ENCODE assay signal across 16 cellular contexts in the genomic region with DNA sequence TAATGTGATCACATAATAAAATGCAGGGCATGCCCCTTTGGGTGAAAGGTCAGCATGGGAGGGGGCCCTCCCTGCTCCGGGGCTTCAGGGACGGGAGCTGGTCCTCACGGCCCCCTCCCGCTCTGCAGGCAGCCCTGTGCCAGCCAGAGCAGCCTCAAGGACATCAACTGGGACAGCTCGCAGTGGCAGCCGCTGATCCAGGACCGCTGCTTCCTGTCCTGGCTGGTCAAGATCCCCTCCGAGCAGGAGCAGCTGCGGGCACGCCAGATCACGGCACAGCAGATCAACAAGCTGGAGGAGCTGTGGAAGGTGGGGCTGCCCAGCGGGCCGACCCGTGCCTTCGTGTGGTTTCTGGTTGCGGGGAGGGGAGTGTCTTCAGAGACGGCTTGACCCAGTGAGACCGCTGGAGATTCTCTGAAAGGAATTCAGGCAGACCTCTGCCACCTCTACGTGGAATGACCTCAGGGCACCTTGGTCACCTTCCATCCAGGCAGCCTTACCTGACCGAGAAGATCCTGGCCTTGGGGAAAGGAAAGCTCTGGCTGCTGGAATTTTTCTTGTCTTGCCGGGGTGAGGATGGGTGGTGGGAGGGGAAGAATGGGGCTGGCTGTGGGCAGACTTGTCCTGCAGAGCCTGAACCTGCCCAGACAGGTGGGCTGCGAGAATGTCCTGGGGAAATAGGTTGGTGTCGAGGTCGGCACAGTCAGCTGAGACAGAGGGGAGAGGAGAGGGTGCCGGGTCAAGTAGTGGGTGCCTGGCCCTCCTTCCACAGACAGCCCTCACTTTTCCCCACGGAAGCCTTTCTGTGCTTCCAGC. TPM values are rescaled to one million over a fixed set of nuclear protein-coding genes. Genes with fewer than 3 reads are reported as not detected.
DNase-seq lines count a peak whose midpoint lies in the region; ATAC-seq, FAIRE-seq and TF ChIP-seq lines count a peak whose summit lies in the region.
"Had no signal": no experiment of that assay in that cellular context is flagged by ENCODE, and none has a peak within 500 bp of the region (broad histone marks: within the 10 kb centered on the region; RNA-seq: fewer than 3 reads in every experiment).

No MANE protein-coding gene starts in this region.

- peaks cover 37% of the 10 kb centered on the region for H3K79me2 ChIP-seq in endothelial cell of umbilical vein (ENCODE audit: control insufficient read depth, insufficient read depth, low read length)
- H3K79me2 ChIP-seq in osteoblast (ENCODE audit: insufficient read depth, low read length), result peaks cover 90% of the 10 kb centered on the region

- H3K9me3 ChIP-seq in endothelial cell of umbilical vein (replicated peaks; ENCODE audit: control insufficient read depth, insufficient read depth, low read length) (no peaks in the 10 kb centered on the region), osteoblast (ENCODE audit: low read depth, low read length) (no peaks in the 10 kb centered on the region), transverse colon (no peaks in the 10 kb centered on the region)

- no peak for TF ChIP-seq POLR2A in endothelial cell of umbilical vein (IDR thresholded peaks at IDR 0.05; ENCODE audit: low read depth, low read length)
- TF ChIP-seq POLR2A in transverse colon (IDR thresholded peaks at IDR 0.05), result no peak

- TF ChIP-seq CTCF in endothelial cell of umbilical vein (IDR thresholded peaks at IDR 0.05; ENCODE audit: extremely low read depth in 1 of 2, insufficient read depth in 1 of 2, low read depth in 1 of 2, low read length in 2 of 2) (no peak), osteoblast (IDR thresholded peaks at IDR 0.05; ENCODE audit: extremely low read depth, low read depth, low read length) (no peak), transverse colon (IDR thresholded peaks at IDR 0.05) (no peak)

- no peak overlapping the region for H3K9ac ChIP-seq in endothelial cell of umbilical vein (replicated peaks; ENCODE audit: extremely low read depth, insufficient read depth, low read length)

- H3K27me3 ChIP-seq in endothelial cell of umbilical vein (ENCODE audit: control insufficient read depth in 2 of 2, insufficient read depth in 2 of 2, low read length in 2 of 2) (no peaks in the 10 kb centered on the region), osteoblast (ENCODE audit: insufficient read depth, low read length) (no peaks in the 10 kb centered on the region), transverse colon (no peaks in the 10 kb centered on the region)

- no peak for TF ChIP-seq EP300 in transverse colon (IDR thresholded peaks at IDR 0.05; ENCODE audit: low read depth)

- H3K4me1 ChIP-seq in endothelial cell of umbilical vein (ENCODE audit: control insufficient read depth, extremely low read depth, insufficient read depth, low read length) (peaks cover 48% of the 10 kb centered on the region), osteoblast (ENCODE audit: insufficient read depth, low read length) (peaks cover 28% of the 10 kb centered on the region), transverse colon (peaks cover 20 to 37% (median 31%) of the 10 kb centered on the region in 4 donors)

- H3K4me2 ChIP-seq in endothelial cell of umbilical vein (ENCODE audit: insufficient read depth, low read length) (peak overlapping the region; percentile 53), osteoblast (ENCODE audit: insufficient read depth, low read length) (no peak overlapping the region)

- 78 to 90% methylated on average over 4 to 24 of the region's 26 CpGs for WGBS in transverse colon (ENCODE audit: low coverage in 1 of 2), 2 donors

- intact Hi-C loops in endothelial cell of umbilical vein (cut with micrococcal nuclease), result loop anchor here (2.0 kb wide), 1 partner anchor 16 kb away; no protein-coding TSS in a partner anchor
- intact Hi-C loops in transverse colon (cut with DNase I; ENCODE audit: low total_unique reads), result loop anchor here (10.0 kb wide), 1 partner anchor 406 kb away; no protein-coding TSS in a partner anchor

- dilution Hi-C loops in endothelial cell of umbilical vein (cut with MboI; ENCODE audit: extremely low pct_ligation_motif_present, low sequenced_read_pairs), result no loop called here

- no peak for ATAC-seq in HG02759 (IDR thresholded peaks at IDR 0.05; ENCODE audit: unreplicated experiment)

- POLR2A ChIA-PET in endothelial cell of umbilical vein (lab: Charles Lee), result no interaction called here

- H3K27ac ChIP-seq in endothelial cell of umbilical vein (ENCODE audit: insufficient read depth, low read depth, low read length) (peak overlapping the region; percentile 40), osteoblast (ENCODE audit: low read depth, low read length) (peak overlapping the region; percentile 90), transverse colon (peak overlapping the region in 3 of 4 donors; percentile 53 to 78 (median 70))

- no peaks in the 10 kb centered on the region for H3K9me3 Mint-ChIP-seq in T-helper 2 cell treated with Interferon-gamma antibody and Interleukin-4, amounts not matched to agents 5 μg/mL and 100 μg/mL, for 36 hours
- H3K9me3 Mint-ChIP-seq: CD4-positive, alpha-beta T cell had no signal

- H3K36me3 Mint-ChIP-seq in T-helper 2 cell treated with Interferon-gamma antibody and Interleukin-4, amounts not matched to agents 5 μg/mL and 100 μg/mL, for 36 hours (ENCODE audit: low read depth), result peaks cover 48% of the 10 kb centered on the region

- H4K20me1 ChIP-seq in endothelial cell of umbilical vein (replicated peaks; ENCODE audit: control insufficient read depth, extremely low read depth, insufficient read depth, low read length), result no peaks in the 10 kb centered on the region
- H4K20me1 ChIP-seq in osteoblast (ENCODE audit: insufficient read depth, low read length), result peaks cover 72% of the 10 kb centered on the region

- no peaks in the 10 kb centered on the region for H3K9me1 ChIP-seq in endothelial cell of umbilical vein (replicated peaks; ENCODE audit: control insufficient read depth, extremely low read depth, insufficient read depth, low read length)

- H3K4me3 ChIP-seq in endothelial cell of umbilical vein (replicated peaks in 1 of 3; ENCODE audit: insufficient read depth in 1 of 3, low read depth in 1 of 3, low read length in 3 of 3) (no peak overlapping the region), osteoblast (ENCODE audit: insufficient read depth, low read length) (no peak overlapping the region), transverse colon (no peak overlapping the region)

- no peak overlapping the region for H3K4me3 Mint-ChIP-seq in T-helper 2 cell treated with Interferon-gamma antibody and Interleukin-4, amounts not matched to agents 5 μg/mL and 100 μg/mL, for 36 hours
- H3K4me3 Mint-ChIP-seq: CD4-positive, alpha-beta T cell had no signal

- H2AFZ ChIP-seq in endothelial cell of umbilical vein (ENCODE audit: low read depth, low read length) (no peak overlapping the region), osteoblast (ENCODE audit: low read length) (no peak overlapping the region)

- H3K27me3 Mint-ChIP-seq in T-helper 2 cell treated with Interferon-gamma antibody and Interleukin-4, amounts not matched to agents 5 μg/mL and 100 μg/mL, for 36 hours (ENCODE audit: low read depth), result no peaks in the 10 kb centered on the region
- H3K27me3 Mint-ChIP-seq: CD4-positive, alpha-beta T cell had no signal

- H3K4me1 Mint-ChIP-seq in T-helper 2 cell treated with Interferon-gamma antibody and Interleukin-4, amounts not matched to agents 5 μg/mL and 100 μg/mL, for 36 hours (ENCODE audit: low read depth), result peaks cover 25% of the 10 kb centered on the region

- in situ Hi-C loops in transverse colon (cut with MboI; ENCODE audit: low pct_ligation_motif_present in 1 of 4, low pct_unique_long_range_greater_than_20kb in 1 of 4, low sequenced_read_pairs in 3 of 4), result loop anchor here in 2 of 4 donors (10.0 to 25.0 kb wide), 2 partner anchors 388 to 406 kb away; no protein-coding TSS in a partner anchor

- DNase-seq in T-helper 2 cell treated with Interferon-gamma antibody and Interleukin-4, amounts not matched to agents 5 μg/mL and 100 μg/mL, for 36 hours (ENCODE audit: low spot score), result no peak
- DNase-seq in T-helper 2 cell (no peak), endothelial cell of umbilical vein (ENCODE audit: low read depth, low spot score) (peak; percentile 31), osteoblast (ENCODE audit: insufficient read length, low spot score, missing footprints) (peak; percentile 78), transverse colon (no peak), LoVo (ENCODE audit: low spot score) (no peak)
- no peak for DNase-seq in activated CD4-positive, CD25-positive, alpha-beta regulatory T cell treated with anti-CD3 and anti-CD28 coated beads, Interleukin-2, amount 50 U/mL, for 72 hours
- DNase-seq: 8988T; activated CD8-positive, alpha-beta memory T cell treated with anti-CD3 and anti-CD28 coated beads for 24 hours; activated naive CD4-positive, alpha-beta T cell; CD4-positive, alpha-beta T cell; DND-41; SHP77 treated with DMSO at 0.1 percent for 48 hours had no signal

- H3K36me3 ChIP-seq in endothelial cell of umbilical vein (ENCODE audit: control insufficient read depth in 2 of 2, extremely low read depth in 1 of 2, insufficient read depth in 2 of 2, low read length in 2 of 2) (peaks cover 16 to 37% of the 10 kb centered on the region in 2 experiments), osteoblast (ENCODE audit: insufficient read depth, low read length) (peaks cover 59% of the 10 kb centered on the region), transverse colon (peaks cover 0 to 43% (median 20%) of the 10 kb centered on the region in 4 donors)

- peak; percentile 38 for FAIRE-seq in endothelial cell of umbilical vein (lab: Jason Lieb, UNC)

- H3K27ac Mint-ChIP-seq in T-helper 2 cell treated with Interferon-gamma antibody and Interleukin-4, amounts not matched to agents 5 μg/mL and 100 μg/mL, for 36 hours, result peak overlapping the region; percentile 60
- H3K27ac Mint-ChIP-seq: CD4-positive, alpha-beta T cell had no signal

- no TSS peak for BruUV-seq in endothelial cell of umbilical vein (replicated peaks; lab: Mats Ljungman, UMichigan)

- CTCF ChIA-PET in endothelial cell of umbilical vein (lab: Charles Lee), result interaction anchor here (1.0 to 5.6 kb wide), 6 partner anchors 8 to 257 kb away, joined by 3 to 79 read pairs (median 4); a partner anchor contains a TSS

RNA-seq across cellular contexts. Expression of a gene that starts 19.0 kb away (rescaled TPM):
- total RNA-seq in endothelial cell of umbilical vein (68.2 and 69.1 TPM in 2 replicates), osteoblast (36.6 and 41.0 TPM in 2 replicates), transverse colon (100 to 1,000 TPM in 1 of 4 donors, 10 to 100 TPM in 3; 84.2 to 153 (median 91.9) TPM)
- 50.2 and 65.9 TPM in 2 replicates for polyA plus RNA-seq in endothelial cell of umbilical vein
- 26.3 and 28.3 TPM in 2 replicates for polyA plus RNA-seq in endothelial cell of umbilical vein (2011; cell fraction: cytosol; rRNA removed)
- 99.6 and 107 TPM in 2 replicates for polyA plus RNA-seq in endothelial cell of umbilical vein (2011; cell fraction: nucleus; rRNA removed)
- 33.8 and 44.1 TPM in 2 replicates for polyA plus RNA-seq in endothelial cell of umbilical vein (2012)
- polyA minus RNA-seq in endothelial cell of umbilical vein, result 71.1 and 74.9 TPM in 2 replicates
- polyA minus RNA-seq in endothelial cell of umbilical vein (2011; cell fraction: cytosol; rRNA and poly(A)+ RNA removed), result 34.7 TPM
- polyA minus RNA-seq in endothelial cell of umbilical vein (2011; cell fraction: nucleus; rRNA and poly(A)+ RNA removed), result 55.0 and 61.6 TPM in 2 replicates

RNA-seq across cellular contexts. Expression of a gene that starts 45.2 kb away (rescaled TPM):
- 3.0 and 4.0 TPM in 2 replicates for total RNA-seq in endothelial cell of umbilical vein
- 8.5 and 11.0 TPM in 2 replicates for polyA plus RNA-seq in endothelial cell of umbilical vein
- 4.3 and 5.6 TPM in 2 replicates for polyA plus RNA-seq in endothelial cell of umbilical vein (2011; cell fraction: cytosol; rRNA removed)
- polyA plus RNA-seq in endothelial cell of umbilical vein (2011; cell fraction: nucleus; rRNA removed), result 2.4 and 4.3 TPM in 2 replicates
- polyA plus RNA-seq in endothelial cell of umbilical vein (2012), result 3.3 and 8.7 TPM in 2 replicates
- 3.6 and 5.2 TPM in 2 replicates for polyA minus RNA-seq in endothelial cell of umbilical vein
- polyA minus RNA-seq in endothelial cell of umbilical vein (2011; cell fraction: cytosol; rRNA and poly(A)+ RNA removed), result 5.6 TPM
- 0.67 and 1.3 TPM in 2 replicates for polyA minus RNA-seq in endothelial cell of umbilical vein (2011; cell fraction: nucleus; rRNA and poly(A)+ RNA removed)
- 0.29 and 0.36 TPM in 2 replicates for total RNA-seq in osteoblast
- not detected for total RNA-seq in transverse colon
- total RNA-seq: CD4-positive, alpha-beta T cell; HT-29 had no signal

RNA-seq across cellular contexts. Expression of a gene that starts 59.7 kb away (rescaled TPM):
- total RNA-seq in endothelial cell of umbilical vein, result not detected in 2 replicates
- polyA plus RNA-seq in endothelial cell of umbilical vein, result not detected in 2 replicates
- polyA plus RNA-seq in endothelial cell of umbilical vein (2011; cell fraction: cytosol; rRNA removed), result not detected in 2 replicates
- not detected in 2 replicates for polyA plus RNA-seq in endothelial cell of umbilical vein (2011; cell fraction: nucleus; rRNA removed)
- not detected in 2 replicates for polyA plus RNA-seq in endothelial cell of umbilical vein (2012)
- not detected in 2 replicates for polyA minus RNA-seq in endothelial cell of umbilical vein
- not detected for polyA minus RNA-seq in endothelial cell of umbilical vein (2011; cell fraction: cytosol; rRNA and poly(A)+ RNA removed)
- not detected in 2 replicates for polyA minus RNA-seq in endothelial cell of umbilical vein (2011; cell fraction: nucleus; rRNA and poly(A)+ RNA removed)
- total RNA-seq in osteoblast, result 12.4 and 14.8 TPM in 2 replicates
- total RNA-seq in transverse colon, result under 1 TPM in 2 of 4 donors, not detected in 2; 0.32 to 0.55 TPM
- total RNA-seq: CD4-positive, alpha-beta T cell; epithelial cell of proximal tubule; HT-29 had no signal

Comparison
In these comparisons a context has a peak if more than half of its experiments do, and no peak if none do; other contexts are left out.
1. DNase-seq: peak in endothelial cell of umbilical vein (single experiment) and osteoblast (single experiment); none in T-helper 2 cell treated with Interferon-gamma antibody and Interleukin-4, amounts not matched to agents 5 μg/mL and 100 μg/mL, for 36 hours (single experiment), T-helper 2 cell (0 of 5), transverse colon (single experiment), LoVo (single experiment) and activated CD4-positive, CD25-positive, alpha-beta regulatory T cell treated with anti-CD3 and anti-CD28 coated beads, Interleukin-2, amount 50 U/mL, for 72 hours (single experiment).
2. H3K27ac ChIP-seq: peak in every context shown above with its lines; median percentile 90 in osteoblast; 70 in transverse colon; 40 in endothelial cell of umbilical vein.